ENCODE assay signal across 9 cellular contexts in genomic region chr5:59357421-59357977, GRCh38.
DNase-seq lines count a peak whose midpoint lies in the region; ATAC-seq and TF ChIP-seq lines count a peak whose summit lies in the region.
"Had no signal": no experiment of that assay in that cellular context is flagged by ENCODE, and none has a peak within 500 bp of the region (broad histone marks: within the 10 kb centered on the region; RNA-seq: fewer than 3 reads in every experiment).

No MANE protein-coding gene starts in this region.

- no peaks in the 10 kb centered on the region for H3K79me2 ChIP-seq in neural progenitor cell (ENCODE audit: low read depth)

- peaks cover 36% of the 10 kb centered on the region for H3K4me1 Mint-ChIP-seq in neural progenitor cell

- no peak overlapping the region for H3K9ac ChIP-seq in neural progenitor cell

- no peaks in the 10 kb centered on the region for H3K27me3 ChIP-seq in neural progenitor cell

- peak overlapping the region; percentile 50 for H3K4me2 ChIP-seq in neural progenitor cell

- no peaks in the 10 kb centered on the region for H3K9me3 Mint-ChIP-seq in neural progenitor cell

- no peaks in the 10 kb centered on the region for H3K36me3 Mint-ChIP-seq in neural progenitor cell

- no peak overlapping the region for H2AFZ ChIP-seq in neural progenitor cell (replicated peaks)

- H3K9me3 ChIP-seq in neural progenitor cell (ENCODE audit: low read depth): no peaks in the 10 kb centered on the region

- H3K4me1 ChIP-seq in neural progenitor cell: peaks cover 42% of the 10 kb centered on the region

- H3K4me3 ChIP-seq in neural progenitor cell: no peak overlapping the region

- H3K27ac ChIP-seq in neural progenitor cell: no peak overlapping the region

- H3K4me3 Mint-ChIP-seq in neural progenitor cell: no peak overlapping the region

- H3F3A ChIP-seq in neural progenitor cell (ENCODE audit: low read depth): peaks cover 21% of the 10 kb centered on the region

- H4K20me1 ChIP-seq in neural progenitor cell (ENCODE audit: low read depth): no peaks in the 10 kb centered on the region

- DNase-seq in Daoy (ENCODE audit: low read depth) (peak; percentile 21), OCI-M1 (lab: John Stamatoyannopoulos, UW) (peak; percentile 92), Right ventricle myocardium superior (peak; percentile 44), neural progenitor cell (ENCODE audit: low spot score) (peak; percentile 33), foreskin melanocyte (no peak), GM13976 (ENCODE audit: low spot score) (no peak)
- DNase-seq: AML-193 had no signal

- peaks cover 3% of the 10 kb centered on the region for H3K27me3 Mint-ChIP-seq in neural progenitor cell (ENCODE audit: insufficient read depth, low read depth)

- ATAC-seq in Right ventricle myocardium superior (ENCODE audit: poor library complexity) (peak; percentile 80), HG03571 (IDR thresholded peaks at IDR 0.05; ENCODE audit: unreplicated experiment) (no peak), GM18517 (IDR thresholded peaks at IDR 0.05; ENCODE audit: unreplicated experiment) (no peak)

- TF ChIP-seq CTCF in neural progenitor cell (IDR thresholded peaks at IDR 0.05) (no peak), GM13976 (IDR thresholded peaks at IDR 0.05; ENCODE audit: borderline replicate concordance, control extremely low read depth, extremely low read depth, insufficient read depth, missing control alignments) (no peak)

- in situ Hi-C loops in GM13976 (cut with MboI; ENCODE audit: low sequenced_read_pairs, unreplicated experiment): no loop called here

- no peaks in the 10 kb centered on the region for H3K36me3 ChIP-seq in neural progenitor cell

- H3K27ac Mint-ChIP-seq in neural progenitor cell: peak overlapping the region; percentile 25

- intact Hi-C loops in Right ventricle myocardium superior (cut with DNase I): no loop called here

Comparison
In these comparisons a context has a peak if more than half of its experiments do, and no peak if none do; other contexts are left out.
1. DNase-seq: peak in Daoy (single experiment), OCI-M1 (single experiment), Right ventricle myocardium superior (single experiment) and neural progenitor cell (single experiment); none in foreskin melanocyte (single experiment) and GM13976 (single experiment).